In the genomic region with DNA sequence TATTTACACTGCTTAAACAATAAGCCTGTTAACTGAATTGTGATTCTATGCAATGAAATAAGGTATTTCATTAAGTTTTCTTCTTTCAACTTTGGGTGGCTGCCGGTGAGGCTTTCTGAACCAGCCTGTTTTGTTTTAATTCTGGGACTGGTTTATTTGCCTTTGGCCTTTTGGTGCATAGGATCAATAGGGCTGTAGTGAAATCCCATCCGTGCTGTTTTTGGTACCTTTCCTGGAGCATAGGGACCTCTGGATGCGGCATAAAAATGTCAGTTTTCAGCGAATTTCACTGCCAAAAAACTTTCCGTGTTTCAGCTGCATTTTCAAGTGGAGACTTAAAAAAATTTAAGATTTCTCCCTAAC, we compare ENCODE assay signal across 8 cellular contexts. TPM values are rescaled to one million over a fixed set of nuclear protein-coding genes. Genes with fewer than 3 reads are reported as not detected.
DNase-seq lines count a peak whose midpoint lies in the region; ATAC-seq, FAIRE-seq and TF ChIP-seq lines count a peak whose summit lies in the region.

No MANE protein-coding gene starts in this region.

- no peaks in the 10 kb centered on the region for H3K27me3 ChIP-seq in keratinocyte (ENCODE audit: control insufficient read depth, extremely low read depth, insufficient read depth, low read length)
- H3K27me3 ChIP-seq in suprapubic skin, result no peaks in the 10 kb centered on the region

- H3K9me3 Mint-ChIP-seq in activated CD8-positive, alpha-beta T cell treated with anti-CD3 and anti-CD28 coated beads, Interleukin-2, amount 10 ng/mL, durations not matched to agents 7 days and 5 days (ENCODE audit: insufficient read depth), result no peaks in the 10 kb centered on the region

- H3K79me2 ChIP-seq in keratinocyte (ENCODE audit: control insufficient read depth, insufficient read depth, low read length), result peaks cover 7% of the 10 kb centered on the region

- H3K27me3 Mint-ChIP-seq in activated CD8-positive, alpha-beta T cell treated with anti-CD3 and anti-CD28 coated beads, Interleukin-2, amount 10 ng/mL, durations not matched to agents 7 days and 5 days (ENCODE audit: low read depth), result peaks cover 7% of the 10 kb centered on the region

- no peak overlapping the region for H3K27ac Mint-ChIP-seq in activated CD8-positive, alpha-beta T cell treated with anti-CD3 and anti-CD28 coated beads, Interleukin-2, amount 10 ng/mL, durations not matched to agents 7 days and 5 days

- no peak for ATAC-seq in activated CD8-positive, alpha-beta T cell treated with anti-CD3 and anti-CD28 coated beads, Interleukin-2, amount 10 ng/mL, durations not matched to agents 7 days and 5 days
- no peak for ATAC-seq in GM18867 (IDR thresholded peaks at IDR 0.05; ENCODE audit: unreplicated experiment)

- POLR2A ChIA-PET in activated CD8-positive, alpha-beta T cell treated with anti-CD3 and anti-CD28 coated beads, Interleukin-2, amount 10 ng/mL, durations not matched to agents 7 days and 5 days (lab: Charles Lee), result interaction anchor here (1.0 to 3.3 kb wide), 2 partner anchors 18 to 404 kb away, joined by 3 to 18 read pairs; partner anchors contain the start of genes ATR and U2SURP

- TF ChIP-seq CTCF in keratinocyte (optimal IDR thresholded peaks at IDR 0.05 in 1 of 3, IDR thresholded peaks at IDR 0.05 in 1 of 3, conservative IDR thresholded peaks at IDR 0.05 in 1 of 3; ENCODE audit: extremely low read depth in 1 of 3, insufficient read depth in 2 of 3, low read length in 3 of 3), result no peak
- no peak for TF ChIP-seq CTCF in suprapubic skin (IDR thresholded peaks at IDR 0.05)

- no peaks in the 10 kb centered on the region for H4K20me1 ChIP-seq in keratinocyte (ENCODE audit: control insufficient read depth, extremely low read depth, insufficient read depth, low read length)

- CTCF ChIA-PET in activated CD8-positive, alpha-beta T cell treated with anti-CD3 and anti-CD28 coated beads, Interleukin-2, amount 10 ng/mL, durations not matched to agents 7 days and 5 days (lab: Charles Lee), result no interaction called here

- no peaks in the 10 kb centered on the region for H3K36me3 Mint-ChIP-seq in activated CD8-positive, alpha-beta T cell treated with anti-CD3 and anti-CD28 coated beads, Interleukin-2, amount 10 ng/mL, durations not matched to agents 7 days and 5 days (ENCODE audit: low read depth)

- peak overlapping the region; percentile 80 for H3K9ac ChIP-seq in keratinocyte (ENCODE audit: control insufficient read depth, extremely low read depth, insufficient read depth, low read length)

- H3K9me3 ChIP-seq in keratinocyte (ENCODE audit: control insufficient read depth, low read depth, low read length), result no peaks in the 10 kb centered on the region
- no peaks in the 10 kb centered on the region for H3K9me3 ChIP-seq in suprapubic skin

- peak overlapping the region; percentile 56 to 95 (median 85) for H3K4me3 ChIP-seq in keratinocyte (ENCODE audit: control insufficient read depth in 2 of 3, extremely low read depth in 1 of 3, insufficient read depth in 2 of 3, low read depth in 1 of 3, low read length in 3 of 3)
- peak overlapping the region; percentile 64 for H3K4me3 ChIP-seq in suprapubic skin

- H3K36me3 ChIP-seq in keratinocyte (ENCODE audit: control insufficient read depth in 2 of 2, extremely low read depth in 1 of 2, insufficient read depth in 2 of 2, low read length in 2 of 2) (no peaks in the 10 kb centered on the region), suprapubic skin (no peaks in the 10 kb centered on the region)

- peak; percentile 52 for DNase-seq in NCI-H748 treated with DMSO at 0.1 percent for 48 hours (lab: John Stamatoyannopoulos, UW)
- DNase-seq in NCI-H748 (lab: John Stamatoyannopoulos, UW; ENCODE audit: unreplicated experiment), result no peak
- no peak for DNase-seq in activated CD8-positive, alpha-beta T cell treated with anti-CD3 and anti-CD28 coated beads, Interleukin-2, amount 10 ng/mL, durations not matched to agents 7 days and 5 days
- no peak for DNase-seq in keratinocyte (ENCODE audit: low read depth, low spot score)
- DNase-seq in suprapubic skin (ENCODE audit: low spot score in 2 of 2), result no peak
- no peak for DNase-seq in T1000 (lab: John Stamatoyannopoulos, UW)
- DNase-seq in NCI-H510A (lab: John Stamatoyannopoulos, UW), result no peak

- peaks cover 18% of the 10 kb centered on the region for H3K4me1 Mint-ChIP-seq in activated CD8-positive, alpha-beta T cell treated with anti-CD3 and anti-CD28 coated beads, Interleukin-2, amount 10 ng/mL, durations not matched to agents 7 days and 5 days (ENCODE audit: low read depth)

- H3K4me1 ChIP-seq in keratinocyte (ENCODE audit: control insufficient read depth, extremely low read depth, insufficient read depth, low read length) (peaks cover 21% of the 10 kb centered on the region), suprapubic skin (peaks cover 20% of the 10 kb centered on the region)

- peak overlapping the region; percentile 95 for H3K4me2 ChIP-seq in keratinocyte (ENCODE audit: control insufficient read depth, extremely low read depth, insufficient read depth, low read depth, low read length)

- no peaks in the 10 kb centered on the region for H3K9me1 ChIP-seq in keratinocyte (ENCODE audit: control insufficient read depth, extremely low read depth, insufficient read depth, low read length)

- dilution Hi-C loops in keratinocyte (cut with MboI; ENCODE audit: extremely low pct_ligation_motif_present, low sequenced_read_pairs), result no loop called here

- FAIRE-seq in keratinocyte (lab: Jason Lieb, UNC), result no peak

- peak overlapping the region; percentile 85 for H2AFZ ChIP-seq in keratinocyte (ENCODE audit: control insufficient read depth, low read length)

- WGBS in suprapubic skin, result 18% methylated on average over 5 of the region's 5 CpGs

- no peak for TF ChIP-seq POLR2A in suprapubic skin (IDR thresholded peaks at IDR 0.05)

- peak overlapping the region; percentile 92 for H3K4me3 Mint-ChIP-seq in activated CD8-positive, alpha-beta T cell treated with anti-CD3 and anti-CD28 coated beads, Interleukin-2, amount 10 ng/mL, durations not matched to agents 7 days and 5 days

- H3K27ac ChIP-seq in keratinocyte (ENCODE audit: control insufficient read depth, insufficient read depth, low read length) (peak overlapping the region; percentile 29), suprapubic skin (no peak overlapping the region)

- TF ChIP-seq EP300 in suprapubic skin (IDR thresholded peaks at IDR 0.05), result no peak

RNA-seq across cellular contexts. Expression of gene PLS1, which starts 0.5 kb away (rescaled TPM):
- total RNA-seq in activated CD8-positive, alpha-beta T cell treated with anti-CD3 and anti-CD28 coated beads, Interleukin-2, amount 10 ng/mL, durations not matched to agents 7 days and 5 days, result 1 to 10 TPM; 2.3 to 3.2 TPM
- polyA plus RNA-seq in keratinocyte, result 6.0 to 13.9 TPM (median 10.3 TPM) in 3 replicates
- polyA plus RNA-seq in keratinocyte (2011; ENCODE audit: low read depth), result 5.8 TPM
- 4.8 and 11.9 TPM in 2 replicates for polyA plus RNA-seq in keratinocyte (2011; cell fraction: cytosol; rRNA removed)
- polyA plus RNA-seq in keratinocyte (2011; cell fraction: nucleus; rRNA removed), result 6.0 and 8.0 TPM in 2 replicates
- 2.7 and 9.3 TPM in 2 replicates for polyA plus RNA-seq in keratinocyte (2012; ENCODE audit: low replicate concordance)
- polyA minus RNA-seq in keratinocyte, result 2.2 to 12.7 TPM (median 3.9 TPM) in 3 replicates
- polyA minus RNA-seq in keratinocyte (2011; cell fraction: cytosol; rRNA and poly(A)+ RNA removed), result 6.1 TPM
- 3.2 and 12.5 TPM in 2 replicates for polyA minus RNA-seq in keratinocyte (2011; cell fraction: nucleus; rRNA and poly(A)+ RNA removed)
- 1 to 10 TPM; 4.4 to 9.1 (median 7.5) TPM for total RNA-seq in suprapubic skin

RNA-seq across cellular contexts. Expression of gene ATR, which starts 18.2 kb away (rescaled TPM):
- total RNA-seq in activated CD8-positive, alpha-beta T cell treated with anti-CD3 and anti-CD28 coated beads, Interleukin-2, amount 10 ng/mL, durations not matched to agents 7 days and 5 days, result 10 to 100 TPM; 33.6 to 35.8 TPM
- polyA plus RNA-seq in keratinocyte, result 14.2 to 30.8 TPM (median 20.0 TPM) in 3 replicates
- polyA plus RNA-seq in keratinocyte (2011; ENCODE audit: low read depth), result 7.0 TPM
- polyA plus RNA-seq in keratinocyte (2011; cell fraction: cytosol; rRNA removed), result 5.3 and 11.4 TPM in 2 replicates
- polyA plus RNA-seq in keratinocyte (2011; cell fraction: nucleus; rRNA removed), result 36.4 and 58.0 TPM in 2 replicates
- 9.9 and 18.1 TPM in 2 replicates for polyA plus RNA-seq in keratinocyte (2012; ENCODE audit: low replicate concordance)
- 10.0 to 51.3 TPM (median 29.6 TPM) in 3 replicates for polyA minus RNA-seq in keratinocyte
- polyA minus RNA-seq in keratinocyte (2011; cell fraction: cytosol; rRNA and poly(A)+ RNA removed), result 16.7 TPM
- 47.1 and 89.4 TPM in 2 replicates for polyA minus RNA-seq in keratinocyte (2011; cell fraction: nucleus; rRNA and poly(A)+ RNA removed)
- total RNA-seq in suprapubic skin, result 10 to 100 TPM; 15.0 to 36.0 (median 15.9) TPM
